ENCODE assay signal across 21 cellular contexts in genomic region chr9:114680266-114681011, GRCh38. TPM values are rescaled to one million over a fixed set of nuclear protein-coding genes. Genes with fewer than 3 reads are reported as not detected.
"Had no signal": no experiment of that assay in that cellular context is flagged by ENCODE, and none has a peak within 500 bp of the region (broad histone marks: within the 10 kb centered on the region; RNA-seq: fewer than 3 reads in every experiment).

No MANE protein-coding gene starts in this region.

- H3K36me3 Mint-ChIP-seq: natural killer cell; stimulated activated naive B cell treated with anti-CD40 and anti-IgM and Interleukin-4, amounts not matched to agents 10 μg/mL and 1 μg/mL and 100 μg/mL, for 72 hours had no signal

- H3K4me1 ChIP-seq: right lobe of liver, suprapubic skin, upper lobe of right lung had no signal

- FAIRE-seq: endothelial cell of umbilical vein had no signal

- H3K27me3 ChIP-seq: ascending aorta, right lobe of liver, upper lobe of right lung had no signal

- H3K27me3 Mint-ChIP-seq: activated naive CD8-positive, alpha-beta T cell treated with anti-CD3 and anti-CD28 coated beads, Interleukin-2, amount 10 ng/mL, durations not matched to agents 7 days and 5 days had no signal

- H3K9me3 ChIP-seq: ascending aorta, right lobe of liver, suprapubic skin, upper lobe of right lung had no signal

- H3K27ac ChIP-seq: ascending aorta, right lobe of liver, suprapubic skin, upper lobe of right lung had no signal

- H3K4me3 ChIP-seq: ascending aorta, right lobe of liver, suprapubic skin, upper lobe of right lung had no signal

- H3K36me3 ChIP-seq: ascending aorta, right lobe of liver, suprapubic skin, upper lobe of right lung had no signal

- DNase-seq: activated CD8-positive, alpha-beta memory T cell treated with anti-CD3 and anti-CD28 coated beads, Interleukin-2, amount 50 U/mL, for 48 hours; activated CD8-positive, alpha-beta T cell treated with anti-CD3 and anti-CD28 coated beads, Interleukin-2, amount 10 ng/mL, durations not matched to agents 7 days and 5 days; activated effector memory CD4-positive, alpha-beta T cell treated with anti-CD3 and anti-CD28 coated beads, Interleukin-2, amount 50 U/mL, for 16 hours; activated naive CD8-positive, alpha-beta T cell treated with anti-CD3 and anti-CD28 coated beads, Interleukin-2, amount 10 ng/mL, durations not matched to agents 7 days and 5 days; immature natural killer cell; left colon; natural killer cell; occipital lobe; right lobe of liver; SIG-M5; stimulated activated CD4-positive, alpha-beta T cell treated with anti-CD3 and anti-CD28 coated beads, Interleukin-1b, Interleukin-23, amount 100 ng/mL, for 48 hours; stimulated activated naive B cell treated with anti-CD40 and anti-IgM and Interleukin-4, amounts not matched to agents 10 μg/mL and 1 μg/mL and 100 μg/mL, for 72 hours; T-helper 17 cell; upper lobe of right lung had no signal

- H3K27ac Mint-ChIP-seq: immature natural killer cell; natural killer cell; progenitor cell of endocrine pancreas; stimulated activated naive B cell treated with anti-CD40 and anti-IgM and Interleukin-4, amounts not matched to agents 10 μg/mL and 1 μg/mL and 100 μg/mL, for 72 hours had no signal

- H3K9me3 Mint-ChIP-seq: immature natural killer cell; natural killer cell; stimulated activated naive B cell treated with anti-CD40 and anti-IgM and Interleukin-4, amounts not matched to agents 10 μg/mL and 1 μg/mL and 100 μg/mL, for 72 hours had no signal

- H3K4me3 Mint-ChIP-seq: activated CD8-positive, alpha-beta T cell treated with anti-CD3 and anti-CD28 coated beads, Interleukin-2, amount 10 ng/mL, durations not matched to agents 7 days and 5 days; activated naive CD8-positive, alpha-beta T cell treated with anti-CD3 and anti-CD28 coated beads, Interleukin-2, amount 10 ng/mL, durations not matched to agents 7 days and 5 days; immature natural killer cell; natural killer cell; stimulated activated naive B cell treated with anti-CD40 and anti-IgM and Interleukin-4, amounts not matched to agents 10 μg/mL and 1 μg/mL and 100 μg/mL, for 72 hours; T-helper 17 cell had no signal

RNA-seq across cellular contexts. Expression of gene TEX48, which starts 1.6 kb away (rescaled TPM):
- total RNA-seq: activated naive CD8-positive, alpha-beta T cell treated with anti-CD3 and anti-CD28 coated beads, Interleukin-2, amount 10 ng/mL, durations not matched to agents 7 days and 5 days; ascending aorta; endothelial cell of umbilical vein; glomerular endothelial cell; left colon; lung microvascular endothelial cell; mucosa of gallbladder; natural killer cell; occipital lobe; progenitor cell of endocrine pancreas; right lobe of liver; suprapubic skin; T-helper 17 cell; upper lobe of right lung had no signal
- polyA plus RNA-seq: endothelial cell of umbilical vein, immature natural killer cell had no signal

RNA-seq across cellular contexts. Expression of gene TEX53, which starts 22.8 kb away (rescaled TPM):
- total RNA-seq: activated CD8-positive, alpha-beta T cell treated with anti-CD3 and anti-CD28 coated beads, Interleukin-2, amount 10 ng/mL, durations not matched to agents 7 days and 5 days; activated naive CD8-positive, alpha-beta T cell treated with anti-CD3 and anti-CD28 coated beads, Interleukin-2, amount 10 ng/mL, durations not matched to agents 7 days and 5 days; ascending aorta; endothelial cell of umbilical vein; glomerular endothelial cell; left colon; lung microvascular endothelial cell; mucosa of gallbladder; natural killer cell; occipital lobe; progenitor cell of endocrine pancreas; right lobe of liver; suprapubic skin; T-helper 17 cell; upper lobe of right lung had no signal
- polyA plus RNA-seq: endothelial cell of umbilical vein, immature natural killer cell had no signal
